In the genomic region with DNA sequence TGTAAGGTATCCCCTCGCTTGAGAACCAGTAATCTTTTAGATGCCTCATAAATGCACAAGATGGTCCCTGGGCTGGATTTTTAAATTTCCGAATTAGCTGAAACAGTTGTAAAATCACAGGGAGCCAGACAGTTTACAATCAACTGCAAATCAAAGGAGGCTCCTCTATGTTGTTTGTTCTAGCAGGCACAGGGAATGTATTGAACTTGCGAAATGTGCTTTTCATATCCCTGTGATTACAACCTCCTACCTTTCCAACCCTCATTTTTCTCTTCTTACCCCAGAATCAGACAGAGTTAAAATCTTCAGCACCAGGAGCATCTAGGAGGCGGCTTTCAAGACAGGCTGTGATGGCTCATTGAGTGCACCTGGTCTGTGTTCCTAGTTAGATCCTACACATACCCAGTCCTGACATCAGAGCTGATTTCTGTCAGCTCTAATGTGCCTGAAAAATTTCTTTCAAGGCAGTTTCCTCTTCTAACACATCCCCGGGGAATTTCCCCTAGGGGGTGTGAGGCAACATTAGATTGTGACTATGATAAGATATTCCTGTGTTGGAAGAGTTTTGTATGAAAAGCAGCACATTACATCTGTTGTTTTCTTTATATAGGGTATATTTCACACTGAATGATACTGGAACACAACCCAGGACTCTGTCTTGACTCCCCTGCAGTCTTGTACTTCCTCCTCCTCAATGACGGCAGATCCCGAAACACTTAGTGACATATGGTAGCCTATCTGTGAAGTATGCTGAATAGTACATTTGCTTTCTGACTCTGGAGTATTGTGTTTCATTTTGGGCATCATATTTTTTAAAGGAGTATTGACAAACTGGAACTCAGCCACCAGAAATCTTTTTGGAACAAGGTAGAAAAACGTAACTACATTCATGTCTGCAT, we compare ENCODE assay signal across 17 cellular contexts. TPM values are rescaled to one million over a fixed set of nuclear protein-coding genes. Genes with fewer than 3 reads are reported as not detected.
A peak's percentile ranks its signal among the peaks of the same experiment; 100 is the strongest.
DNase-seq lines count a peak whose midpoint lies in the region; ATAC-seq and TF ChIP-seq lines count a peak whose summit lies in the region.
"Had no signal": no experiment of that assay in that cellular context is flagged by ENCODE, and none has a peak within 500 bp of the region (broad histone marks: within the 10 kb centered on the region; RNA-seq: fewer than 3 reads in every experiment).

No MANE protein-coding gene starts in this region.

- no peak overlapping the region for H3K9ac ChIP-seq in mammary epithelial cell (ENCODE audit: insufficient read depth, low read length)
- H3K9ac ChIP-seq: neural progenitor cell had no signal

- no TSS peak for BruUV-seq in mammary epithelial cell (replicated peaks; lab: Mats Ljungman, UMichigan)

- intact Hi-C loops in mammary epithelial cell (cut with micrococcal nuclease), result no loop called here

- no peaks in the 10 kb centered on the region; the same call in 1 of the 2 replicates for H3K36me3 ChIP-seq in ACC112 (ENCODE audit: insufficient read depth, low read length)
- H3K36me3 ChIP-seq in mammary epithelial cell (ENCODE audit: insufficient read depth, low read length), result no peaks in the 10 kb centered on the region
- no peaks in the 10 kb centered on the region for H3K36me3 ChIP-seq in lung (ENCODE audit: control insufficient read depth in 2 of 2, insufficient read depth in 2 of 2, low read length in 2 of 2)
- H3K36me3 ChIP-seq: neural progenitor cell had no signal

- dilution Hi-C loops in mammary epithelial cell (cut with HindIII; ENCODE audit: low sequenced_read_pairs), result no loop called here

- peak; percentile 99 for DNase-seq in NCI-H2171 treated with DMSO at 0.1 percent for 48 hours (lab: John Stamatoyannopoulos, UW)
- DNase-seq in mammary epithelial cell, result peak; percentile 56
- no peak for DNase-seq in lung (ENCODE audit: low spot score)
- no peak for DNase-seq in NCI-H2081 treated with DMSO at 0.1 percent for 48 hours (lab: John Stamatoyannopoulos, UW)
- DNase-seq: activated CD4-positive, alpha-beta T cell treated with anti-CD3 and anti-CD28 coated beads for 1 hour; activated T-cell treated with anti-CD3 and anti-CD28 coated beads, Interleukin-2, amount 50 U/mL, for 72 hours; islet precursor cell; MV-4-11; NCI-H774; stimulated activated CD8-positive, alpha-beta memory T cell treated with anti-CD3 and anti-CD28 coated beads, Interleukin-4, amount 100 ng/mL, for 48 hours had no signal

- ATAC-seq in lung (ENCODE audit: insufficient read depth, low FRiP score) (no peak), HG03571 (IDR thresholded peaks at IDR 0.05; ENCODE audit: unreplicated experiment) (no peak), HG03342 (IDR thresholded peaks at IDR 0.05; ENCODE audit: unreplicated experiment) (no peak), GM21576 (IDR thresholded peaks at IDR 0.05; ENCODE audit: unreplicated experiment) (no peak)
- ATAC-seq: activated T-cell treated with anti-CD3 and anti-CD28 coated beads, Interleukin-2, amount 50 U/mL, for 72 hours had no signal

- H2AFZ ChIP-seq in ACC112 (ENCODE audit: low read length, unreplicated experiment), result peak overlapping the region; percentile 30
- H2AFZ ChIP-seq in mammary epithelial cell (ENCODE audit: low read depth, low read length), result no peak overlapping the region
- H2AFZ ChIP-seq: neural progenitor cell had no signal

- in situ Hi-C loops in mammary epithelial cell (cut with MboI; ENCODE audit: low sequenced_read_pairs in 2 of 2), result no loop called here

- TF ChIP-seq CTCF in mammary epithelial cell (conservative IDR thresholded peaks at IDR 0.05 in 1 of 2, IDR thresholded peaks at IDR 0.05 in 1 of 2; ENCODE audit: extremely low read depth in 1 of 2, insufficient read depth in 1 of 2, low read depth in 1 of 2, low read length in 2 of 2) (no peak), lung (IDR thresholded peaks at IDR 0.05; ENCODE audit: control extremely low read depth, extremely low read depth) (no peak)

- H3K4me2 ChIP-seq in mammary epithelial cell (ENCODE audit: insufficient read depth, low read depth, low read length), result no peak overlapping the region
- H3K4me2 ChIP-seq: neural progenitor cell had no signal

- CTCF ChIA-PET in mammary epithelial cell (lab: Charles Lee; ENCODE audit: low non-redundant PET), result no interaction called here

- WGBS in mammary epithelial cell (ENCODE audit: low coverage, missing lambda C conversion rate), result 88% methylated on average over 8 of the region's 8 CpGs
- WGBS in lung, 2 donors, result 70 to 74% methylated on average over 8 of the region's 8 CpGs

- H3K4me1 ChIP-seq in ACC112 (ENCODE audit: control insufficient read depth, insufficient read depth, low read length, unreplicated experiment), result peaks cover 52% of the 10 kb centered on the region
- H3K4me1 ChIP-seq in mammary epithelial cell (ENCODE audit: insufficient read depth, low read length), result peaks cover 58% of the 10 kb centered on the region
- peaks cover 2 to 39% of the 10 kb centered on the region in 2 donors for H3K4me1 ChIP-seq in lung (ENCODE audit: control insufficient read depth in 2 of 2, insufficient read depth in 2 of 2, low read length in 2 of 2)

- H3K27me3 ChIP-seq in ACC112 (ENCODE audit: insufficient read depth, low read length) (no peaks in the 10 kb centered on the region), mammary epithelial cell (ENCODE audit: insufficient read depth, low read length) (no peaks in the 10 kb centered on the region), lung (ENCODE audit: control insufficient read depth, insufficient read depth) (no peaks in the 10 kb centered on the region)
- H3K27me3 ChIP-seq: neural progenitor cell had no signal

- H3K4me3 ChIP-seq in ACC112 (ENCODE audit: low read depth, low read length), result peak overlapping the region; percentile 26; the same call in 1 of the 2 replicates
- no peak overlapping the region for H3K4me3 ChIP-seq in mammary epithelial cell (replicated peaks in 1 of 3; ENCODE audit: insufficient read depth in 1 of 3, low read depth in 2 of 3, low read length in 3 of 3)
- H3K4me3 ChIP-seq in lung, result no peak overlapping the region
- H3K4me3 ChIP-seq: neural progenitor cell had no signal

- H3K27ac ChIP-seq in ACC112 (ENCODE audit: low read depth, low read length), result peak overlapping the region; percentile 93
- peak overlapping the region; percentile 20 for H3K27ac ChIP-seq in mammary epithelial cell (ENCODE audit: insufficient read depth, low read depth, low read length)
- H3K27ac ChIP-seq in lung (ENCODE audit: low read depth in 1 of 2, low read length in 1 of 2), result peak overlapping the region; percentile 42 to 68
- H3K27ac ChIP-seq: epithelial cell of prostate, HL-60, neural progenitor cell had no signal

- no peaks in the 10 kb centered on the region for H3K9me3 ChIP-seq in mammary epithelial cell (replicated peaks; ENCODE audit: insufficient read depth, low read length)
- no peaks in the 10 kb centered on the region for H3K9me3 ChIP-seq in lung (ENCODE audit: control insufficient read depth in 2 of 2, insufficient read depth in 1 of 2, low read length in 1 of 2)

- H3K79me2 ChIP-seq in ACC112 (ENCODE audit: control insufficient read depth, insufficient read depth, low read length, unreplicated experiment), result no peaks in the 10 kb centered on the region
- H3K79me2 ChIP-seq in mammary epithelial cell (ENCODE audit: insufficient read depth, low read length), result no peaks in the 10 kb centered on the region

- no peaks in the 10 kb centered on the region for H4K20me1 ChIP-seq in mammary epithelial cell (ENCODE audit: insufficient read depth, low read length)

RNA-seq across cellular contexts. Expression of a gene that starts 18.0 kb away (rescaled TPM):
- 10 to 100 TPM in 1 of 2 donors, 1 to 10 TPM in 1; 9.4 to 10.2 TPM for total RNA-seq in mammary epithelial cell
- polyA plus RNA-seq in mammary epithelial cell, result 20.7 TPM
- polyA minus RNA-seq in mammary epithelial cell, result 16.0 TPM
- 100 to 1,000 TPM; 141 to 160 TPM for total RNA-seq in lung
- 10 to 100 TPM; 55.1 to 67.5 TPM for polyA plus RNA-seq in lung
- total RNA-seq: activated T-cell treated with anti-CD3 and anti-CD28 coated beads, Interleukin-2, amount 50 U/mL, for 72 hours had no signal

Comparison
In these comparisons a context has a peak if more than half of its experiments do, and no peak if none do; other contexts are left out.
1. H3K27ac ChIP-seq: peak in every context shown above with its lines; median percentile 93 in ACC112; 55 in lung; 20 in mammary epithelial cell.
2. DNase-seq: peak in NCI-H2171 treated with DMSO at 0.1 percent for 48 hours (single experiment) and mammary epithelial cell (single experiment); none in lung (single experiment) and NCI-H2081 treated with DMSO at 0.1 percent for 48 hours (single experiment).
3. RNA of a gene that starts 18.0 kb away (total RNA-seq): 141 to 160 TPM in lung; 9.4 to 10.2 TPM in mammary epithelial cell; every median in the first group is over 10 times any median in the second.